Comparison of ENCODE assay signal across 10 cellular contexts in the genomic region with DNA sequence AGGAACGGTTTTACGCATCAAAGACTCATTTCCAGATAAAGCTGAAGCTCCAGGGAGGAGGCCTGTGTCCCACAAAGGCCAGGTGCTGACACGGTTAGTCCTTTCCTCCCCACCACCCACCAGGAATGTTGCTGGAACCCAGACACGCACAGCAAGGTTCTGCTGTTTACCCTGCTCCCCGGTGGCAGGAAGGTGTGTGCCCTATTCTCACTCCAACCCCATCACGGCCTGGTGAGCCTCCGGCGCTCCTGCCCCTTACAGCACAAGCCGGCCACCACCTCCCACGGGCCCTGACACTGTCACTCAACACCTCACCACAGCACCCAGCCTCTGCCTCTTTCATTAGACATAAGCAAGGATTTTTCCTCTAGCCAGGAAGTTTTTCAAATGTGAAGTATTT. TPM values are rescaled to one million over a fixed set of nuclear protein-coding genes. Genes with fewer than 3 reads are reported as not detected.
DNase-seq lines count a peak whose midpoint lies in the region; ATAC-seq and TF ChIP-seq lines count a peak whose summit lies in the region.
"Had no signal": no experiment of that assay in that cellular context is flagged by ENCODE, and none has a peak within 500 bp of the region (broad histone marks: within the 10 kb centered on the region; RNA-seq: fewer than 3 reads in every experiment).

No MANE protein-coding gene starts in this region.

- no peak for TF ChIP-seq CTCF in CD14-positive monocyte (IDR thresholded peaks at IDR 0.05)
- no peak for TF ChIP-seq CTCF in psoas muscle (IDR thresholded peaks at IDR 0.05)

- ATAC-seq in T-cell (replicated peaks in 1 of 4) = peak in 1 of 4 experiments; percentile 15
- peak; percentile 39 to 61 (median 52) for ATAC-seq in psoas muscle
- ATAC-seq in GM18867 (IDR thresholded peaks at IDR 0.05; ENCODE audit: unreplicated experiment) = no peak

- H3K9me3 Mint-ChIP-seq in CD14-positive monocyte (no peaks in the 10 kb centered on the region), T-cell (no peaks in the 10 kb centered on the region)

- DNase-seq in CD14-positive monocyte (ENCODE audit: low spot score) = no peak
- DNase-seq in T-cell = no peak
- DNase-seq in glomerular visceral epithelial cell (ENCODE audit: extremely low spot score) = peak; percentile 53
- DNase-seq in psoas muscle = no peak
- DNase-seq in HAP-1 (ENCODE audit: low spot score in 2 of 2) = no peak
- DNase-seq in DMS53 (lab: John Stamatoyannopoulos, UW) = no peak
- DNase-seq in NCI-H2107 (lab: John Stamatoyannopoulos, UW) = no peak
- DNase-seq: GF-D8 had no signal

- intact Hi-C loops in CD14-positive monocyte (cut with micrococcal nuclease) = loop anchor here in 1 of 2 donors (5.0 kb wide), 2 partner anchors 35 to 45 kb away; no protein-coding TSS in a partner anchor
- intact Hi-C loops in psoas muscle (cut with DNase I) = loop anchor here in 1 of 2 donors (5.0 kb wide), 1 partner anchor 35 kb away; no protein-coding TSS in a partner anchor

- H3K27ac Mint-ChIP-seq in CD14-positive monocyte (peak overlapping the region; percentile 12 to 80 (median 78)), T-cell (peak overlapping the region; percentile 56 to 85)

- H3K27me3 ChIP-seq in psoas muscle (ENCODE audit: insufficient read depth in 3 of 3, low read length in 2 of 3) = no peaks in the 10 kb centered on the region
- no peaks in the 10 kb centered on the region for H3K27me3 ChIP-seq in HAP-1 (ENCODE audit: low read depth)

- H3K9me3 ChIP-seq in psoas muscle (no peaks in the 10 kb centered on the region), HAP-1 (no peaks in the 10 kb centered on the region)
- H3K9me3 ChIP-seq: mucosa of descending colon had no signal

- CTCF ChIA-PET in T-cell (lab: Charles Lee) = interaction anchor here in 1 of 2 donors (0.8 to 1.0 kb wide), 2 partner anchors 16 to 17 kb away, joined by 3 to 4 read pairs; no protein-coding TSS in a partner anchor

- in situ Hi-C loops in HAP-1 (cut with MboI; ENCODE audit: low sequenced_read_pairs) = no loop called here

- POLR2A ChIA-PET in T-cell (lab: Charles Lee) = no interaction called here

- H3K36me3 Mint-ChIP-seq in CD14-positive monocyte = peaks cover 19 to 22% of the 10 kb centered on the region in 2 donors
- H3K36me3 Mint-ChIP-seq in T-cell = no peaks in the 10 kb centered on the region

- no peak overlapping the region for H3K4me3 Mint-ChIP-seq in CD14-positive monocyte
- H3K4me3 Mint-ChIP-seq in T-cell = peak overlapping the region; percentile 58 to 80 (median 61)

- H3K36me3 ChIP-seq in psoas muscle (ENCODE audit: insufficient read depth in 1 of 2, low read depth in 1 of 2) (no peaks in the 10 kb centered on the region), HAP-1 (replicated peaks) (no peaks in the 10 kb centered on the region)

- H3K4me3 ChIP-seq in psoas muscle (peak overlapping the region; percentile 10), HAP-1 (no peak overlapping the region)
- H3K4me3 ChIP-seq: mucosa of descending colon had no signal

- H3K4me1 ChIP-seq in psoas muscle = peaks cover 94% of the 10 kb centered on the region
- H3K4me1 ChIP-seq in HAP-1 = peaks cover 31% of the 10 kb centered on the region

- H3K27me3 Mint-ChIP-seq in CD14-positive monocyte (ENCODE audit: low read depth in 3 of 3) (peaks cover 0 to 3% (median 0%) of the 10 kb centered on the region in 3 donors), T-cell (no peaks in the 10 kb centered on the region)

- H3K4me1 Mint-ChIP-seq in CD14-positive monocyte (peaks cover 91% of the 10 kb centered on the region), T-cell (peaks cover 96 to 97% (median 97%) of the 10 kb centered on the region in 3 donors)

- peak overlapping the region; percentile 83 for H3K27ac ChIP-seq in psoas muscle

- WGBS in psoas muscle, 3 donors = 25 to 37% (median 27%) methylated on average over 10 of the region's 10 CpGs

RNA-seq across cellular contexts. Expression of gene ANKRD11, which starts 47.8 kb away (rescaled TPM):
- polyA plus RNA-seq in CD14-positive monocyte (1 to 10 TPM; 3.2 to 5.4 TPM), psoas muscle (10 to 100 TPM; 22.3 to 57.9 (median 43.3) TPM)
- total RNA-seq in T-cell (100 to 1,000 TPM; 257 to 294 (median 271) TPM), psoas muscle (10 to 100 TPM; 52.3 to 72.8 (median 63.8) TPM)

Comparison
In these comparisons a context has a peak if more than half of its experiments do, and no peak if none do; other contexts are left out.
1. H3K4me3 Mint-ChIP-seq: peak in T-cell (3 of 3); none in CD14-positive monocyte (0 of 2).